ENCODE assay signal across 1 cellular context in the genomic region with DNA sequence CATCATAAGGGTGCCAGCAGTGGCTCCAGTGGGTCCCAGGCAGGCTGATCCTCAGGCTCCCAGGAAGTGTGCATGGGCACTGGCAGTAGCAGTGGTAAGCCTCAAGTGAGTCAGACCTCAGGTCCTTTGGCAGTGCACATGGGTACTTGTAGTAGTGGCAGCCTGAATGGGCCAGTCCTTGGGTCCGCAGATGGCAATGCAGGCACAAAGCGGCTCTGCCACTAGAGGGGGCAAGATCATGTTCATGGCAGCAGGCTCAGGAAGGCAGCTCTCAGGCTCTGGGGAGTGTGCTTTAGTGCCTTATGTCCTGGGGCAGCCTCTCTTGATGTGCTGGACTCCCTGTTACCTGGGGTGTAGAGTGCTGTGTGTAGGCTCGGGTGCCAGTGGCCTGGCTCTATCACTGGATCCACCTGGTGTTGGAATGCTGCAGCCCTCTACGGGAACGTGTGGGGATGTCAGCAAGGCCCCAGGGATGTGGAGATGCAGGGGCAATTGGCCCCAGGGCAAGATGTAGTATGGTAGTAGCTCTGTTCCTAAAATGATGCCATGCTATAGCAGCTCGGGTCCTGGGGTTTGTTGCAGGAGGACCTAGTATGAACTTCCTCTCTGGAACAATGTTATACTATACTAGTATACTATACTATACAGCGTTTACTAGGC.
TF ChIP-seq lines count a peak whose summit lies in the region.

No MANE protein-coding gene starts in this region.

TF ChIP-seq in GM23338, 12 proteins besides CTCF, POLR2A, EP300 and RAD21:
- TF ChIP-seq STAT1 (IDR thresholded peaks at IDR 0.05; ENCODE audit: unreplicated experiment) (no peak), POLR2AphosphoS5 (IDR thresholded peaks at IDR 0.05; ENCODE audit: low read depth) (no peak)
